In genomic region chr9:21465859-21466518, GRCh38 we compare ENCODE assay signal across 8 cellular contexts. TPM values are rescaled to one million over a fixed set of nuclear protein-coding genes. Genes with fewer than 3 reads are reported as not detected.
DNase-seq lines count a peak whose midpoint lies in the region; ATAC-seq lines count a peak whose summit lies in the region.

No MANE protein-coding gene starts in this region.

- no peak overlapping the region for H3K18ac ChIP-seq in mesendoderm (ENCODE audit: low read length)

- POLR2A ChIA-PET in activated CD4-positive, alpha-beta T cell treated with anti-CD3 and anti-CD28 coated beads, Interleukin-2, amount 10 ng/mL, durations not matched to agents 7 days and 5 days (lab: Charles Lee), result interaction anchor here (0.7 kb wide), 1 partner anchor 318 kb away, joined by 15 read pairs; no protein-coding TSS in a partner anchor

- H3K27ac Mint-ChIP-seq in activated CD4-positive, alpha-beta T cell treated with anti-CD3 and anti-CD28 coated beads, Interleukin-2, amount 10 ng/mL, durations not matched to agents 7 days and 5 days, result no peak overlapping the region

- no peak overlapping the region for H3K4me2 ChIP-seq in mesendoderm (ENCODE audit: low read length)

- H3K36me3 ChIP-seq in mesendoderm (ENCODE audit: control insufficient read depth, insufficient read depth, low read length), result no peaks in the 10 kb centered on the region

- no peaks in the 10 kb centered on the region for H3K27me3 ChIP-seq in mesendoderm (ENCODE audit: insufficient read depth, low read length, poor library complexity)

- H4K5ac ChIP-seq in mesendoderm (ENCODE audit: low read length), result no peak overlapping the region

- ATAC-seq in GM21723 (IDR thresholded peaks at IDR 0.05; ENCODE audit: unreplicated experiment) (peak; percentile 69), GM18909 (IDR thresholded peaks at IDR 0.05; ENCODE audit: poor library complexity, unreplicated experiment) (no peak)

- H3K4ac ChIP-seq in mesendoderm (ENCODE audit: low read depth, low read length), result no peak overlapping the region

- no peak overlapping the region for H2BK5ac ChIP-seq in mesendoderm (ENCODE audit: low read length)

- no peak overlapping the region for H2AK5ac ChIP-seq in mesendoderm (ENCODE audit: low read length)

- no peak overlapping the region for H3K4me3 Mint-ChIP-seq in activated CD4-positive, alpha-beta T cell treated with anti-CD3 and anti-CD28 coated beads, Interleukin-2, amount 10 ng/mL, durations not matched to agents 7 days and 5 days

- no peak overlapping the region for H3K56ac ChIP-seq in mesendoderm (ENCODE audit: low read length)

- H3K9ac ChIP-seq in mesendoderm (ENCODE audit: low read length), result no peak overlapping the region

- peaks cover 34% of the 10 kb centered on the region for H3K27me3 Mint-ChIP-seq in activated CD4-positive, alpha-beta T cell treated with anti-CD3 and anti-CD28 coated beads, Interleukin-2, amount 10 ng/mL, durations not matched to agents 7 days and 5 days

- no peak overlapping the region for H3K23ac ChIP-seq in mesendoderm (ENCODE audit: low read length)

- no peak overlapping the region for H4K8ac ChIP-seq in mesendoderm (ENCODE audit: low read depth, low read length)

- no peak overlapping the region for H3K27ac ChIP-seq in mesendoderm (ENCODE audit: low read depth, low read length)

- DNase-seq in activated CD4-positive, alpha-beta T cell treated with anti-CD3 and anti-CD28 coated beads, Interleukin-2, amount 10 ng/mL, durations not matched to agents 7 days and 5 days, result peak; percentile 51
- DNase-seq in activated CD4-positive, alpha-beta T cell treated with anti-CD3 and anti-CD28 coated beads, Interleukin-2, amount 50 U/mL, for 48 hours, result no peak
- peak; percentile 13 for DNase-seq in NCI-H446 treated with DMSO at 0.1 percent for 48 hours (lab: John Stamatoyannopoulos, UW)
- DNase-seq in cerebellum (ENCODE audit: low spot score), result peak; percentile 6
- peak; percentile 77 for DNase-seq in mesendoderm
- no peak for DNase-seq in mucosa of gallbladder (ENCODE audit: low spot score)

- no peak overlapping the region for H2BK120ac ChIP-seq in mesendoderm (ENCODE audit: low read depth, low read length)

- CTCF ChIA-PET in activated CD4-positive, alpha-beta T cell treated with anti-CD3 and anti-CD28 coated beads, Interleukin-2, amount 10 ng/mL, durations not matched to agents 7 days and 5 days (lab: Charles Lee), result interaction anchor here (0.6 to 1.0 kb wide), 3 partner anchors 51 to 324 kb away, joined by 3 to 4 read pairs (median 4); no protein-coding TSS in a partner anchor

- peaks cover 2% of the 10 kb centered on the region for H3K4me1 Mint-ChIP-seq in activated CD4-positive, alpha-beta T cell treated with anti-CD3 and anti-CD28 coated beads, Interleukin-2, amount 10 ng/mL, durations not matched to agents 7 days and 5 days

- H3K9me3 Mint-ChIP-seq in activated CD4-positive, alpha-beta T cell treated with anti-CD3 and anti-CD28 coated beads, Interleukin-2, amount 10 ng/mL, durations not matched to agents 7 days and 5 days, result peaks cover 7% of the 10 kb centered on the region

- no peaks in the 10 kb centered on the region for H3K79me2 ChIP-seq in mesendoderm (ENCODE audit: control insufficient read depth, insufficient read depth, low read length)

- no peaks in the 10 kb centered on the region for H3K36me3 Mint-ChIP-seq in activated CD4-positive, alpha-beta T cell treated with anti-CD3 and anti-CD28 coated beads, Interleukin-2, amount 10 ng/mL, durations not matched to agents 7 days and 5 days (ENCODE audit: low read depth)

- H2BK15ac ChIP-seq in mesendoderm (replicated peaks; ENCODE audit: low read depth), result no peak overlapping the region

- H3K4me3 ChIP-seq in mesendoderm (ENCODE audit: low read length), result no peak overlapping the region

- no peaks in the 10 kb centered on the region for H3K4me1 ChIP-seq in mesendoderm (ENCODE audit: control insufficient read depth, low read depth, low read length)

- no peaks in the 10 kb centered on the region for H3K79me1 ChIP-seq in mesendoderm (ENCODE audit: low read length)

RNA-seq across cellular contexts. Expression of gene IFNE, which starts 16.1 kb away (rescaled TPM):
- total RNA-seq in activated CD4-positive, alpha-beta T cell treated with anti-CD3 and anti-CD28 coated beads, Interleukin-2, amount 10 ng/mL, durations not matched to agents 7 days and 5 days, result not detected
- not detected for total RNA-seq in cerebellum
- 0.07 TPM for polyA plus RNA-seq in mesendoderm (2013, experiment 1 of 2)
- 0.06 TPM for polyA plus RNA-seq in mesendoderm (2013, experiment 2 of 2)
- 0.23 TPM for total RNA-seq in mucosa of gallbladder

RNA-seq across cellular contexts. Expression of gene IFNA1, which starts 25.8 kb away (rescaled TPM):
- total RNA-seq in activated CD4-positive, alpha-beta T cell treated with anti-CD3 and anti-CD28 coated beads, Interleukin-2, amount 10 ng/mL, durations not matched to agents 7 days and 5 days, result not detected
- not detected for total RNA-seq in cerebellum
- polyA plus RNA-seq in mesendoderm (2013, experiment 1 of 2), result not detected
- not detected for polyA plus RNA-seq in mesendoderm (2013, experiment 2 of 2)
- not detected for total RNA-seq in mucosa of gallbladder

RNA-seq across cellular contexts. Expression of gene IFNA8, which starts 57.1 kb away (rescaled TPM):
- total RNA-seq in activated CD4-positive, alpha-beta T cell treated with anti-CD3 and anti-CD28 coated beads, Interleukin-2, amount 10 ng/mL, durations not matched to agents 7 days and 5 days, result not detected
- total RNA-seq in cerebellum (not detected), mucosa of gallbladder (not detected)
- polyA plus RNA-seq in mesendoderm (2013, experiment 1 of 2), result not detected
- not detected for polyA plus RNA-seq in mesendoderm (2013, experiment 2 of 2)

Comparison
In these comparisons a context has a peak if more than half of its experiments do, and no peak if none do; other contexts are left out.
1. DNase-seq: peak in activated CD4-positive, alpha-beta T cell treated with anti-CD3 and anti-CD28 coated beads, Interleukin-2, amount 10 ng/mL, durations not matched to agents 7 days and 5 days (single experiment), NCI-H446 treated with DMSO at 0.1 percent for 48 hours (single experiment), cerebellum (single experiment) and mesendoderm (single experiment); none in activated CD4-positive, alpha-beta T cell treated with anti-CD3 and anti-CD28 coated beads, Interleukin-2, amount 50 U/mL, for 48 hours (0 of 2) and mucosa of gallbladder (single experiment).